In the genomic region with DNA sequence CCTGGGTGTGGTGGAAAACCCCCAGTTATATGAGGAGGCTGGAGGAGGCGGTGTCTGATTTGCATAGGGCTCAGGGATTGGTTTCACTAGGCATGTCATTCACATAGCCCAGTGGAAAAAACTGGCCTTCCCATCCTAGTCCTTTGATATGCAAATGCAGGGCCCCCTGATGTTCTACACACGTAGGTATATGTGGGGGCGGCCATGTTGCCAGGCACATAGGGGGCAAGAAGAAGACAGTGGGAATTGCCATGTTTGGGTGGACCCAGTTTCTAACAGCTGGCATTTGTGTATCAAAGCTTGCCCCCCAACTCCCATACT, we compare ENCODE assay signal across 14 cellular contexts.
"Had no signal": no experiment of that assay in that cellular context is flagged by ENCODE, and none has a peak within 500 bp of the region (broad histone marks: within the 10 kb centered on the region; RNA-seq: fewer than 3 reads in every experiment).

No MANE protein-coding gene starts in this region.

- H3K27me3 Mint-ChIP-seq: activated naive CD4-positive, alpha-beta T cell treated with anti-CD3 and anti-CD28 coated beads, Interleukin-2, amount 10 ng/mL, durations not matched to agents 7 days and 5 days had no signal

- H3K36me3 Mint-ChIP-seq: activated naive CD4-positive, alpha-beta T cell treated with anti-CD3 and anti-CD28 coated beads, Interleukin-2, amount 10 ng/mL, durations not matched to agents 7 days and 5 days had no signal

- DNase-seq: activated naive CD4-positive, alpha-beta T cell treated with anti-CD3 and anti-CD28 coated beads, Interleukin-2, amount 10 ng/mL, durations not matched to agents 7 days and 5 days; amygdala; brain microvascular endothelial cell; effector memory CD4-positive, alpha-beta T cell; hippocampal formation; kidney glomerular epithelial cell; nephron progenitor cell; stimulated activated CD4-positive, alpha-beta T cell treated with anti-CD3 and anti-CD28 coated beads, Interleukin-12 subunit alpha, Interleukin-12 subunit beta, amount 100 ng/mL, for 4 hours; substantia nigra; SW 1271; T-helper 9 cell; trophoblast cell had no signal

- H3K4me3 Mint-ChIP-seq: activated naive CD4-positive, alpha-beta T cell treated with anti-CD3 and anti-CD28 coated beads, Interleukin-2, amount 10 ng/mL, durations not matched to agents 7 days and 5 days; nephron progenitor cell; WTC11 had no signal

- ATAC-seq: sciatic nerve, WTC11 had no signal

- H3K27ac Mint-ChIP-seq: activated naive CD4-positive, alpha-beta T cell treated with anti-CD3 and anti-CD28 coated beads, Interleukin-2, amount 10 ng/mL, durations not matched to agents 7 days and 5 days; nephron progenitor cell; WTC11 had no signal

- H3K4me1 Mint-ChIP-seq: nephron progenitor cell, WTC11 had no signal
